Comparison of ENCODE assay signal across 1 cellular context in genomic region chr19:54462713-54463530, GRCh38.
TF ChIP-seq lines count a peak whose summit lies in the region.

No MANE protein-coding gene starts in this region.

TF ChIP-seq in HepG2, 621 proteins besides CTCF, POLR2A, EP300 and RAD21 (continued from another document and continues in another):
- peak; percentile 67 for TF ChIP-seq HIC2 (CRISPR knock-in tag; IDR thresholded peaks at IDR 0.05; ENCODE audit: low read depth)
- no peak for TF ChIP-seq ZNF570 (CRISPR knock-in tag; IDR thresholded peaks at IDR 0.05; ENCODE audit: borderline replicate concordance)
- TF ChIP-seq PHF5A (CRISPR knock-in tag; IDR thresholded peaks at IDR 0.05; ENCODE audit: low read depth, unreplicated experiment), result no peak
- no peak for TF ChIP-seq ZNF569 (CRISPR knock-in tag; IDR thresholded peaks at IDR 0.05; ENCODE audit: borderline replicate concordance)
- no peak for TF ChIP-seq GPN1 (CRISPR knock-in tag; IDR thresholded peaks at IDR 0.05; ENCODE audit: borderline replicate concordance)
- no peak for TF ChIP-seq SIN3A (IDR thresholded peaks at IDR 0.05; ENCODE audit: borderline replicate concordance, low read depth, low read length)
- TF ChIP-seq ASH2L (IDR thresholded peaks at IDR 0.05; ENCODE audit: insufficient read length, low read depth, low read length), result no peak
- TF ChIP-seq TRIM22 (IDR thresholded peaks at IDR 0.05), result no peak
- TF ChIP-seq ZNF256 (CRISPR knock-in tag; conservative IDR thresholded peaks at IDR 0.05), result no peak
- TF ChIP-seq DR1 (CRISPR knock-in tag; IDR thresholded peaks at IDR 0.05), result peak; percentile 33; the same call in 1 of the 2 replicates
- peak; percentile 89 for TF ChIP-seq UBTF (CRISPR knock-in tag; IDR thresholded peaks at IDR 0.05)
- no peak for TF ChIP-seq RCOR2 (CRISPR knock-in tag; IDR thresholded peaks at IDR 0.05)
- no peak for TF ChIP-seq GMEB1 (CRISPR knock-in tag; IDR thresholded peaks at IDR 0.05; ENCODE audit: borderline replicate concordance)
- TF ChIP-seq HMG20B (CRISPR knock-in tag; conservative IDR thresholded peaks at IDR 0.05), result no peak
- TF ChIP-seq ZNF382 (CRISPR knock-in tag; IDR thresholded peaks at IDR 0.05; ENCODE audit: borderline replicate concordance), result no peak
- no peak for TF ChIP-seq ZNF512B (CRISPR knock-in tag; IDR thresholded peaks at IDR 0.05; ENCODE audit: borderline replicate concordance)
- TF ChIP-seq SKI (IDR thresholded peaks at IDR 0.05; ENCODE audit: partially characterized antibody), result no peak
- peak; percentile 29; the same call in 1 of the 2 replicates for TF ChIP-seq ZBTB2 (CRISPR knock-in tag; IDR thresholded peaks at IDR 0.05; ENCODE audit: low read depth)
- TF ChIP-seq DPF2 (CRISPR knock-in tag; IDR thresholded peaks at IDR 0.05; ENCODE audit: borderline replicate concordance, low read depth), result no peak
- no peak for TF ChIP-seq ZMYM2 (CRISPR knock-in tag; IDR thresholded peaks at IDR 0.05)
- TF ChIP-seq MYPOP (CRISPR knock-in tag; IDR thresholded peaks at IDR 0.05), result no peak; the same call in 1 of the 2 replicates
- peak; percentile 95; the same call in 1 of the 2 replicates for TF ChIP-seq PREB (CRISPR knock-in tag; IDR thresholded peaks at IDR 0.05)
- TF ChIP-seq ZBTB49 (CRISPR knock-in tag; IDR thresholded peaks at IDR 0.05; ENCODE audit: borderline replicate concordance), result no peak
- no peak; the same call in 1 of the 2 replicates for TF ChIP-seq MAX (IDR thresholded peaks at IDR 0.05)
- no peak for TF ChIP-seq ZNF276 (CRISPR knock-in tag; IDR thresholded peaks at IDR 0.05; ENCODE audit: low read depth)
- peak; percentile 17; the same call in 1 of the 2 replicates for TF ChIP-seq ARID5B (CRISPR knock-in tag; IDR thresholded peaks at IDR 0.05)
- TF ChIP-seq ZZZ3 (CRISPR knock-in tag; IDR thresholded peaks at IDR 0.05; ENCODE audit: borderline replicate concordance), result no peak
- no peak for TF ChIP-seq ARHGAP35 (CRISPR knock-in tag; IDR thresholded peaks at IDR 0.05; ENCODE audit: borderline replicate concordance)
- TF ChIP-seq TARDBP (CRISPR knock-in tag; IDR thresholded peaks at IDR 0.05), result peak; percentile 44
- no peak for TF ChIP-seq ATM (IDR thresholded peaks at IDR 0.05; ENCODE audit: borderline replicate concordance)
